ENCODE assay signal across 8 cellular contexts in the genomic region with DNA sequence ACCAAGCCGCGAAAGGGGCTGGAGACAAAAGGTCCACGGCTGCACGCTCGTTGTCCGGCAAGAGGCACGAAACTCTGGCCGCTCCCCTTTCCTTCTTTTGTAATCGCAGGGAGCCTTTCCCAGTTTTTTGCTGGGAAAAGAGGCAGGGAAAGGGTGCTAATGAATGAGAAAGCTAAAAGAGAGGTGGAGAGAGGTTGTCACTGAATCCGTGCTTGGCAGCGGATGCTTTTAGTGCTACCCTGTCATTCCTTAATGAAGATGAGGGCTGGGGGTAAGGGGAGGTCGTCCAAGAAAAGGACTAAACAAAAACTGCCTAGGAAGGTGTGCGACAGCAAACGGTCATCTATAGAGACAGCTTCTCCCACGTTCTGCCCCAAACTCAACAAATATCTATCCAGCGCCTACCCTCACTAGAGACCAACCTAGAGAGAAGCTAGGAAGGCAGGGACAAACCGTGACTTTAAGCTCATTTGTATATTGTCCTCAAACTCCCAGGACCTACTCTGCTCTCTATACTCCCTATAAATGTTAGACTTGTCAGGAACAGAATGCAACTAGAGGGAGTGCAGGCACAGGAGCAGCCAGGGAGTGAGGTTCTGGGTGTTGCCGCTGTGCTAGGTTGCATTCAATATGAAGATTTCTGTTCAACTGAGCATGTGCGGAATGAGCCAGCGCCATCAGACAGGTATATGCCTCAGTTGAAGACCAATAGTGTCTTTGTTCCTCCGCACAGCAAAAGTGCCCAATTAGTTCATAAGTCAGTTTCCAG. TPM values are rescaled to one million over a fixed set of nuclear protein-coding genes. Genes with fewer than 3 reads are reported as not detected.
DNase-seq lines count a peak whose midpoint lies in the region; ATAC-seq and TF ChIP-seq lines count a peak whose summit lies in the region.

No MANE protein-coding gene starts in this region.

- peak overlapping the region; percentile 81 for H3K4me3 Mint-ChIP-seq in activated naive CD4-positive, alpha-beta T cell treated with anti-CD3 and anti-CD28 coated beads for 36 hours

- TF ChIP-seq CTCF in neutrophil (IDR thresholded peaks at IDR 0.05) = no peak

- no peaks in the 10 kb centered on the region for H3K36me3 Mint-ChIP-seq in activated naive CD4-positive, alpha-beta T cell treated with anti-CD3 and anti-CD28 coated beads for 36 hours (ENCODE audit: low read depth)

- ATAC-seq in GM19395 (IDR thresholded peaks at IDR 0.05; ENCODE audit: unreplicated experiment) = peak; percentile 35

- H3K27ac Mint-ChIP-seq in activated naive CD4-positive, alpha-beta T cell treated with anti-CD3 and anti-CD28 coated beads for 36 hours = no peak overlapping the region

- H3K27ac ChIP-seq in ACC112 (ENCODE audit: low read depth, low read length) (no peak overlapping the region), neutrophil (peak overlapping the region; percentile 62)

- no peaks in the 10 kb centered on the region for H3K27me3 Mint-ChIP-seq in activated naive CD4-positive, alpha-beta T cell treated with anti-CD3 and anti-CD28 coated beads for 36 hours (ENCODE audit: low read depth)

- no peaks in the 10 kb centered on the region for H3K9me3 Mint-ChIP-seq in activated naive CD4-positive, alpha-beta T cell treated with anti-CD3 and anti-CD28 coated beads for 36 hours

- H3K27me3 ChIP-seq in ACC112 (ENCODE audit: insufficient read depth, low read length) = 0 out of 2 replicates have a peak, but pooled peaks cover 5% of the 10 kb centered on the region
- peaks cover 59% of the 10 kb centered on the region for H3K27me3 ChIP-seq in neutrophil

- intact Hi-C loops in activated naive CD4-positive, alpha-beta T cell treated with anti-CD3 and anti-CD28 coated beads for 36 hours (cut with micrococcal nuclease) = loop anchor here (2.0 to 10.0 kb wide), 6 partner anchors 125 to 1731 kb away; a partner anchor contains a TSS

- H3K4me1 ChIP-seq in ACC112 (ENCODE audit: control insufficient read depth, insufficient read depth, low read length, unreplicated experiment) = no peaks in the 10 kb centered on the region
- H3K4me1 ChIP-seq in neutrophil (ENCODE audit: control insufficient read depth in 1 of 2, insufficient read depth in 1 of 2, low read depth in 1 of 2, low read length in 1 of 2) = peaks cover 13 to 20% of the 10 kb centered on the region in 2 experiments

- H3K9me3 ChIP-seq in neutrophil = no peaks in the 10 kb centered on the region

- DNase-seq in NCI-H526 (lab: John Stamatoyannopoulos, UW) (peak; percentile 59 to 78), germinal center (ENCODE audit: low spot score) (peak; percentile 20), NCI-H1048 (lab: John Stamatoyannopoulos, UW) (no peak), NOMO-1 treated with DMSO at 0.1 percent for 48 hours (lab: John Stamatoyannopoulos, UW; ENCODE audit: unreplicated experiment) (no peak)
- peak; percentile 43 for DNase-seq in activated naive CD4-positive, alpha-beta T cell treated with anti-CD3 and anti-CD28 coated beads for 36 hours

- H3K4me3 ChIP-seq in ACC112 (ENCODE audit: low read depth, low read length) (peak overlapping the region; percentile 93), neutrophil (ENCODE audit: low read depth in 1 of 2, low read length in 1 of 2) (peak overlapping the region; percentile 61 to 62)

- CTCF ChIA-PET in activated naive CD4-positive, alpha-beta T cell treated with anti-CD3 and anti-CD28 coated beads for 36 hours (lab: Charles Lee) = interaction anchor here (0.8 kb wide), 1 partner anchor 125 kb away, joined by 3 read pairs; no protein-coding TSS in a partner anchor

- no peaks in the 10 kb centered on the region for H3K36me3 ChIP-seq in ACC112 (ENCODE audit: insufficient read depth, low read length)
- H3K36me3 ChIP-seq in neutrophil = no peaks in the 10 kb centered on the region

- peak overlapping the region; percentile 69 for H2AFZ ChIP-seq in ACC112 (ENCODE audit: low read length, unreplicated experiment)

- peaks cover 32% of the 10 kb centered on the region for H3K79me2 ChIP-seq in ACC112 (ENCODE audit: control insufficient read depth, insufficient read depth, low read length, unreplicated experiment)

- H3K4me1 Mint-ChIP-seq in activated naive CD4-positive, alpha-beta T cell treated with anti-CD3 and anti-CD28 coated beads for 36 hours (ENCODE audit: low read depth) = peaks cover 19% of the 10 kb centered on the region

RNA-seq across cellular contexts. Expression of a gene that starts 0.8 kb away (rescaled TPM):
- 10 to 100 TPM; 15.4 to 18.9 TPM for total RNA-seq in activated naive CD4-positive, alpha-beta T cell treated with anti-CD3 and anti-CD28 coated beads for 36 hours

Comparison
In these comparisons a context has a peak if more than half of its experiments do, and no peak if none do; other contexts are left out.
1. DNase-seq: peak in NCI-H526 (2 of 2), activated naive CD4-positive, alpha-beta T cell treated with anti-CD3 and anti-CD28 coated beads for 36 hours (single experiment) and germinal center (single experiment); none in NCI-H1048 (single experiment) and NOMO-1 treated with DMSO at 0.1 percent for 48 hours (single experiment).